Comparison of ENCODE assay signal across 7 cellular contexts in genomic region chr5:109690456-109691247, GRCh38. TPM values are rescaled to one million over a fixed set of nuclear protein-coding genes. Genes with fewer than 3 reads are reported as not detected.
DNase-seq lines count a peak whose midpoint lies in the region; ATAC-seq and TF ChIP-seq lines count a peak whose summit lies in the region.

No MANE protein-coding gene starts in this region.

- H3K27me3 ChIP-seq in left lung, result no peaks in the 10 kb centered on the region

- peaks cover 21 to 47% of the 10 kb centered on the region in 2 donors for H3K4me1 ChIP-seq in left lung

- DNase-seq in GM13976 (ENCODE audit: low spot score) (peak; percentile 49), NCI-H510A treated with DMSO at 0.1 percent for 48 hours (lab: John Stamatoyannopoulos, UW) (peak; percentile 37), dermis blood vessel endothelial cell (peak; percentile 88), left lung (peak; percentile 85 to 91)
- peak; percentile 45 to 56 for DNase-seq in activated CD4-positive, alpha-beta T cell treated with anti-CD3 and anti-CD28 coated beads, Interleukin-2, amount 50 U/mL, for 48 hours
- peak; percentile 42 to 60 for DNase-seq in stimulated activated CD4-positive, alpha-beta T cell treated with anti-CD3 and anti-CD28 coated beads, Interleukin-2, amount 100 ng/mL, for 24 hours

- ATAC-seq in HG02943 (IDR thresholded peaks at IDR 0.05; ENCODE audit: low read depth, unreplicated experiment), result peak; percentile 21
- peak; percentile 57 for ATAC-seq in left lung

- H3K4me3 ChIP-seq in left lung, result peak overlapping the region; percentile 90 to 91

- intact Hi-C loops in left lung (cut with DNase I), result no loop called here

- no peaks in the 10 kb centered on the region for H3K36me3 ChIP-seq in left lung

- H3K9me3 ChIP-seq in left lung, result no peaks in the 10 kb centered on the region

- in situ Hi-C loops in GM13976 (cut with MboI; ENCODE audit: low sequenced_read_pairs, unreplicated experiment), result loop anchor here (25.0 kb wide), 1 partner anchor 1053 kb away; no protein-coding TSS in a partner anchor

- H3K27ac ChIP-seq in left lung, result peak overlapping the region; percentile 97 to 98

- TF ChIP-seq CTCF in GM13976 (IDR thresholded peaks at IDR 0.05; ENCODE audit: borderline replicate concordance, control extremely low read depth, extremely low read depth, insufficient read depth, missing control alignments) (peak; percentile 71), left lung (IDR thresholded peaks at IDR 0.05) (peak; percentile 43 to 54)

RNA-seq across cellular contexts. Expression of gene MAN2A1, which starts 0.9 kb away (rescaled TPM):
- total RNA-seq in dermis blood vessel endothelial cell (89.2 and 110 TPM in 2 replicates), left lung (10 to 100 TPM; 51.7 to 54.7 TPM)

Comparison
In these comparisons a context has a peak if more than half of its experiments do, and no peak if none do; other contexts are left out.
1. Peak in every context shown above with its lines: DNase-seq, ATAC-seq, H3K4me3 ChIP-seq and H3K27ac ChIP-seq.
2. DNase-seq: peak in every context shown above with its lines; median percentile 88 in dermis blood vessel endothelial cell; 88 in left lung; 51 in stimulated activated CD4-positive, alpha-beta T cell treated with anti-CD3 and anti-CD28 coated beads, Interleukin-2, amount 100 ng/mL, for 24 hours; 50 in activated CD4-positive, alpha-beta T cell treated with anti-CD3 and anti-CD28 coated beads, Interleukin-2, amount 50 U/mL, for 48 hours; 49 in GM13976; 37 in NCI-H510A treated with DMSO at 0.1 percent for 48 hours.